ENCODE assay signal across 13 cellular contexts in the genomic region with DNA sequence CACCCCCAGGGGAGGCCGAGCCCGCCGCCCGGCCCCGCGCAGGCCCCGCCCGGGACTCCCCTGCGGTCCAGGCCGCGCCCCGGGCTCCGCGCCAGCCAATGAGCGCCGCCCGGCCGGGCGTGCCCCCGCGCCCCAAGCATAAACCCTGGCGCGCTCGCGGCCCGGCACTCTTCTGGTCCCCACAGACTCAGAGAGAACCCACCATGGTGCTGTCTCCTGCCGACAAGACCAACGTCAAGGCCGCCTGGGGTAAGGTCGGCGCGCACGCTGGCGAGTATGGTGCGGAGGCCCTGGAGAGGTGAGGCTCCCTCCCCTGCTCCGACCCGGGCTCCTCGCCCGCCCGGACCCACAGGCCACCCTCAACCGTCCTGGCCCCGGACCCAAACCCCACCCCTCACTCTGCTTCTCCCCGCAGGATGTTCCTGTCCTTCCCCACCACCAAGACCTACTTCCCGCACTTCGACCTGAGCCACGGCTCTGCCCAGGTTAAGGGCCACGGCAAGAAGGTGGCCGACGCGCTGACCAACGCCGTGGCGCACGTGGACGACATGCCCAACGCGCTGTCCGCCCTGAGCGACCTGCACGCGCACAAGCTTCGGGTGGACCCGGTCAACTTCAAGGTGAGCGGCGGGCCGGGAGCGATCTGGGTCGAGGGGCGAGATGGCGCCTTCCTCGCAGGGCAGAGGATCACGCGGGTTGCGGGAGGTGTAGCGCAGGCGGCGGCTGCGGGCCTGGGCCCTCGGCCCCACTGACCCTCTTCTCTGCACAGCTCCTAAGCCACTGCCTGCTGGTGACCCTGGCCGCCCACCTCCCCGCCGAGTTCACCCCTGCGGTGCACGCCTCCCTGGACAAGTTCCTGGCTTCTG. TPM values are rescaled to one million over a fixed set of nuclear protein-coding genes. Genes with fewer than 3 reads are reported as not detected.
DNase-seq lines count a peak whose midpoint lies in the region; ATAC-seq, FAIRE-seq and TF ChIP-seq lines count a peak whose summit lies in the region.
"Not testable (repeated sequence)": the region's sequence is repeated elsewhere in the genome, so short reads cannot be mapped to it uniquely, and the experiment has no call there.
"Had no signal": no experiment of that assay in that cellular context is flagged by ENCODE, and none has a peak within 500 bp of the region (broad histone marks: within the 10 kb centered on the region; RNA-seq: fewer than 3 reads in every experiment).

A gene (plus strand): TSS at position 167 of the 866 bp plus-strand sequence. CDS start 37 bp downstream, at position 204.

- H3K4me1 ChIP-seq in HepG2 (ENCODE audit: insufficient read depth, low read length), result peaks cover 28% of the 10 kb centered on the region

- in situ Hi-C loops in HepG2 (cut with HindIII; ENCODE audit: extremely low pct_ligation_motif_present, low pct_unique_long_range_greater_than_20kb), result not testable (repeated sequence)

- not testable (repeated sequence) for H3K9ac ChIP-seq in HepG2 (ENCODE audit: insufficient read depth, low read depth, low read length)

- not testable (repeated sequence) for H3K4me1 Mint-ChIP-seq in IgD-negative memory B cell, nephron
- H3K4me1 Mint-ChIP-seq in activated T-cell treated with anti-CD3 and anti-CD28 coated beads, Interleukin-2, amount 50 U/mL, for 4 hours (ENCODE audit: low read depth), result peaks cover 13% of the 10 kb centered on the region
- peaks cover 16% of the 10 kb centered on the region for H3K4me1 Mint-ChIP-seq in brain
- peaks cover 24% of the 10 kb centered on the region for H3K4me1 Mint-ChIP-seq in stimulated activated memory B cell treated with anti-CD40 and anti-IgM and Interleukin-4, amounts not matched to agents 10 μg/mL and 1 μg/mL and 100 μg/mL, for 72 hours

- not testable (repeated sequence) for BruUV-seq in HepG2 (replicated peaks; lab: Mats Ljungman, UMichigan)

- H4K20me1 ChIP-seq in HepG2 (ENCODE audit: insufficient read depth, low read length), result not testable (repeated sequence)

- not testable (repeated sequence) for H3K4me3 ChIP-seq in HepG2 (replicated peaks in 1 of 3; ENCODE audit: insufficient read depth in 1 of 3, low read depth in 2 of 3, low read length in 3 of 3)

- 11% methylated on average over 12 of the region's 84 CpGs for WGBS in HepG2 (ENCODE audit: low lambda C conversion rate)

- peak within 1 kb of the TSS in 2 of 3 donors; percentile 63 to 70 for H3K27ac Mint-ChIP-seq in IgD-negative memory B cell
- not testable (repeated sequence) for H3K27ac Mint-ChIP-seq in brain; nephron; stimulated activated memory B cell treated with anti-CD40 and anti-IgM and Interleukin-4, amounts not matched to agents 10 μg/mL and 1 μg/mL and 100 μg/mL, for 72 hours

- H3K27me3 ChIP-seq in HepG2 (ENCODE audit: control insufficient read depth in 1 of 2, insufficient read depth in 2 of 2, low read length in 2 of 2), result peaks cover 0 to 18% of the 10 kb centered on the region in 2 experiments; a peak in 4 of 5 replicates

- ATAC-seq in activated T-cell treated with anti-CD3 and anti-CD28 coated beads, Interleukin-2, amount 50 U/mL, for 4 hours, result peak; percentile 50 to 61
- ATAC-seq in Right ventricle myocardium inferior, HepG2: not testable (repeated sequence)
- peak; percentile 59 for ATAC-seq in stimulated activated memory B cell treated with anti-CD40 and anti-IgM and Interleukin-4, amounts not matched to agents 10 μg/mL and 1 μg/mL and 100 μg/mL, for 72 hours

- not testable (repeated sequence) for H3K36me3 ChIP-seq in HepG2 (replicated peaks in 1 of 2; ENCODE audit: control insufficient read depth in 1 of 2, insufficient read depth in 2 of 2, low read length in 2 of 2)

- H3K4me2 ChIP-seq in HepG2 (ENCODE audit: low read depth, low read length), result peak within 1 kb of the TSS; percentile 6; the same call in 1 of the 2 replicates

- intact Hi-C loops in Right ventricle myocardium inferior (cut with DNase I); HepG2 (cut with micrococcal nuclease; ENCODE audit: unreplicated experiment): not testable (repeated sequence)

- not testable (repeated sequence) for TF ChIP-seq RAD21 in HepG2 (CRISPR knock-in tag; IDR thresholded peaks at IDR 0.05)

- not testable (repeated sequence) for H3K9me3 ChIP-seq in HepG2 (ENCODE audit: low read length)

- not testable (repeated sequence) for TF ChIP-seq POLR2A in HepG2 (IDR thresholded peaks at IDR 0.05; ENCODE audit: insufficient read depth in 1 of 2, low read depth in 2 of 2, low read length in 2 of 2)

- not testable (repeated sequence) for DNase-seq in activated T-cell treated with anti-CD3 and anti-CD28 coated beads, Interleukin-2, amount 50 U/mL, for 4 hours; Right ventricle myocardium inferior (ENCODE audit: missing footprints); HepG2 (ENCODE audit: low spot score)

- FAIRE-seq in HepG2 (lab: Jason Lieb, UNC), result not testable (repeated sequence)

- H3K27me3 Mint-ChIP-seq in IgD-negative memory B cell (peaks cover 39% of the 10 kb centered on the region), brain (peaks cover 66% of the 10 kb centered on the region), nephron (ENCODE audit: low read depth) (peaks cover 68% of the 10 kb centered on the region)
- H3K27me3 Mint-ChIP-seq in activated T-cell treated with anti-CD3 and anti-CD28 coated beads, Interleukin-2, amount 50 U/mL, for 4 hours (ENCODE audit: low read depth), result peaks cover 54% of the 10 kb centered on the region
- peaks cover 51% of the 10 kb centered on the region for H3K27me3 Mint-ChIP-seq in stimulated activated memory B cell treated with anti-CD40 and anti-IgM and Interleukin-4, amounts not matched to agents 10 μg/mL and 1 μg/mL and 100 μg/mL, for 72 hours

- H2AFZ ChIP-seq in HepG2 (ENCODE audit: low read length), result not testable (repeated sequence)

- not testable (repeated sequence) for H3K36me3 Mint-ChIP-seq in IgD-negative memory B cell; activated T-cell treated with anti-CD3 and anti-CD28 coated beads, Interleukin-2, amount 50 U/mL, for 4 hours (ENCODE audit: insufficient read depth); brain; nephron (ENCODE audit: low read depth); stimulated activated memory B cell treated with anti-CD40 and anti-IgM and Interleukin-4, amounts not matched to agents 10 μg/mL and 1 μg/mL and 100 μg/mL, for 72 hours

- not testable (repeated sequence) for H3K27ac ChIP-seq in HepG2 (ENCODE audit: extremely low read length, insufficient read depth, low read length)

- not testable (repeated sequence) for H3K79me2 ChIP-seq in HepG2 (ENCODE audit: insufficient read depth, low read length)

- CTCF ChIA-PET in HepG2 (lab: Yijun Ruan, JAX; ENCODE audit: low intra/inter-chr PET ratio, low total read pairs), result not testable (repeated sequence)

- H3K4me3 Mint-ChIP-seq in IgD-negative memory B cell, result peak within 1 kb of the TSS in 3 of 4 donors; percentile 21 to 74 (median 68)
- peak within 1 kb of the TSS; percentile 24 for H3K4me3 Mint-ChIP-seq in activated T-cell treated with anti-CD3 and anti-CD28 coated beads, Interleukin-2, amount 50 U/mL, for 4 hours
- peak within 1 kb of the TSS; percentile 46 to 68 (median 63) for H3K4me3 Mint-ChIP-seq in brain
- peak within 1 kb of the TSS; percentile 17 to 46 (median 20) for H3K4me3 Mint-ChIP-seq in nephron
- H3K4me3 Mint-ChIP-seq in stimulated activated memory B cell treated with anti-CD40 and anti-IgM and Interleukin-4, amounts not matched to agents 10 μg/mL and 1 μg/mL and 100 μg/mL, for 72 hours, result not testable (repeated sequence)

- TF ChIP-seq EP300 in HepG2 (IDR thresholded peaks at IDR 0.05; ENCODE audit: low read depth in 2 of 2, low read length in 2 of 2); HepG2 (CRISPR knock-in tag; IDR thresholded peaks at IDR 0.05; ENCODE audit: borderline replicate concordance): not testable (repeated sequence)

- TF ChIP-seq CTCF in brain (conservative IDR thresholded peaks at IDR 0.05); HepG2 (CRISPR knock-in tag; IDR thresholded peaks at IDR 0.05); nephron (IDR thresholded peaks at IDR 0.05; ENCODE audit: unreplicated experiment in 3 of 3): not testable (repeated sequence)

- POLR2A ChIA-PET in HepG2 (lab: Yijun Ruan, JAX), result not testable (repeated sequence)

- not testable (repeated sequence) for H3K9me3 Mint-ChIP-seq in IgD-negative memory B cell; activated T-cell treated with anti-CD3 and anti-CD28 coated beads, Interleukin-2, amount 50 U/mL, for 4 hours; brain; nephron; stimulated activated memory B cell treated with anti-CD40 and anti-IgM and Interleukin-4, amounts not matched to agents 10 μg/mL and 1 μg/mL and 100 μg/mL, for 72 hours

RNA-seq across cellular contexts. Expression of the gene that starts here (rescaled TPM):
- polyA plus RNA-seq in IgD-negative memory B cell (12.1 TPM), brain (ENCODE audit: insufficient read depth, low read depth, low replicate concordance) (289 TPM), HepG2 (2011; rRNA removed) (0.27 and 0.59 TPM in 2 replicates)
- total RNA-seq in activated T-cell treated with anti-CD3 and anti-CD28 coated beads, Interleukin-2, amount 50 U/mL, for 4 hours, result 1 to 10 TPM; 1.8 to 2.3 (median 2.3) TPM
- total RNA-seq in Right ventricle myocardium inferior (91.7 TPM), HepG2 (2016; rRNA removed; fragmentation: Illumina TruSeq; extraction: Trizol) (0.42 TPM in 1 of 2 replicates, not detected in the other)
- 0.71 TPM in 1 of 2 replicates, not detected in the other for total RNA-seq in HepG2 (2016; cell fraction: cytosol; rRNA removed; fragmentation: Illumina TruSeq; extraction: Trizol; ENCODE audit: low read depth)
- 1.00 TPM in 1 of 2 replicates, not detected in the other for total RNA-seq in HepG2 (2016; cell fraction: insoluble cytoplasmic fraction; rRNA removed; fragmentation: Illumina TruSeq; extraction: Trizol)
- not detected in 2 replicates for total RNA-seq in HepG2 (2016; cell fraction: membrane; rRNA removed; fragmentation: Illumina TruSeq; extraction: Trizol)
- not detected in 2 replicates for total RNA-seq in HepG2 (2016; cell fraction: nucleus; rRNA removed; fragmentation: Illumina TruSeq; extraction: Trizol)
- polyA plus RNA-seq in HepG2 (2011; cell fraction: cytosol; rRNA removed), result 0.35 and 2.5 TPM in 2 replicates
- polyA plus RNA-seq in HepG2 (2011; cell fraction: nucleus; rRNA removed), result 0.82 and 0.88 TPM in 2 replicates
- 1.5 TPM in 1 of 2 replicates, not detected in the other for polyA plus RNA-seq in HepG2 (2012)
- not detected in 2 replicates for polyA plus RNA-seq in HepG2 (2016; cell fraction: cytosol; fragmentation: Illumina TruSeq; extraction: Trizol; ENCODE audit: low read depth)
- 2.2 TPM in 1 of 2 replicates, not detected in the other for polyA plus RNA-seq in HepG2 (2016; cell fraction: insoluble cytoplasmic fraction; fragmentation: Illumina TruSeq; extraction: Trizol; ENCODE audit: low read depth)
- polyA plus RNA-seq in HepG2 (2016; cell fraction: membrane; fragmentation: Illumina TruSeq; extraction: Trizol; ENCODE audit: low read depth), result 1.2 and 1.7 TPM in 2 replicates
- not detected in 2 replicates for polyA plus RNA-seq in HepG2 (2016; cell fraction: nucleus; fragmentation: Illumina TruSeq; extraction: Trizol; ENCODE audit: insufficient read depth, low read depth)
- 3.3 and 4.3 TPM in 2 replicates for polyA minus RNA-seq in HepG2 (2011; rRNA and poly(A)+ RNA removed; ENCODE audit: low replicate concordance)
- 1.3 TPM in 1 of 2 replicates, not detected in the other for polyA minus RNA-seq in HepG2 (2011; cell fraction: cytosol; rRNA and poly(A)+ RNA removed)
- not detected in 2 replicates for polyA minus RNA-seq in HepG2 (2011; cell fraction: nucleus; rRNA and poly(A)+ RNA removed)
- total RNA-seq: activated CD4-positive, alpha-beta memory T cell treated with anti-CD3 and anti-CD28 coated beads for 36 hours; glomerular endothelial cell; HFFc6; renal cortical epithelial cell; RPMI7951 had no signal
- polyA plus RNA-seq: BJ had no signal
